8 cellular contexts compared by ENCODE assay signal in the genomic region with DNA sequence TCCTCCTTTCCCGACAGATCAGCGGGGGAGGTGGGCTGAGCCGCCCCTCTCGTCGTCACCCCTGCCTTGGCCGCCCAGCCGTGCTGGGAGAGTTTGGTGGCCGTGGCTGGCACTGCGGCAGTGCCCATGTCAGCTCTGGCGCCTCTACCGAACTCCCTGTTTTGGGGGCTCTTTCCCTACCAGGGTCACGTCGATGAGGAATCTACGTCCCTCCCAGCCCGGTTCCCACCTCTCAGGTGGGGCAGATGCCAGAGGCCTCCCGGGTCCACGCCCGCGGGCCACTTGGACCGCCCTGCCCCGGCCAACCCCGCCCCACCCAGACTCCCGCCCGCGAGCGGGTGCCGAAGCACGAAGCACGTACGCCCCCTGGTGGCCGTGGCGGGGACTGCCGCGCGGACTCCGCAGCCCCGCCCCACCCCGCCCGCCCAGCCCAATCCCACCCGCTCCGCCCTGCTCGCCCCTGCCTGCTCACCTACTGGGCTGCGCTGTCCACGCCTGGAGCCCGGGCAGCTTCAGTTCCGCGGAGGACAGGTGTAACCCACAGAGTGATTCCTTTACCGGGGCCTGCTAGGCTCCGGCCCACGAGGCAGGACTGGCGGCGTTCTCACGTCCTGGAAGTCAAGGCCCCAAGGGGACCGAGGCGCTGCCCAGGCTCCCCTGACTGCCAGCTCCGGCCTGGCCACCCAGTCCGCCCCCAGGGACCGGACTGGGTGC.
DNase-seq lines count a peak whose midpoint lies in the region; ATAC-seq, FAIRE-seq and TF ChIP-seq lines count a peak whose summit lies in the region.

No MANE protein-coding gene starts in this region.

- H3K36me3 ChIP-seq in HepG2 (replicated peaks in 1 of 2; ENCODE audit: control insufficient read depth in 1 of 2, insufficient read depth in 2 of 2, low read length in 2 of 2): no peaks in the 10 kb centered on the region

- H3K9me3 ChIP-seq in HepG2 (ENCODE audit: low read length): no peaks in the 10 kb centered on the region

- intact Hi-C loops in dendritic cell treated with granulocyte-macrophage colony-stimulating factor and Interleukin-4, amounts not matched to agents 40 ng/mL and 50 ng/mL, for 4 days (cut with micrococcal nuclease): loop anchor here (1.0 kb wide), 1 partner anchor 161 kb away; no protein-coding TSS in a partner anchor
- intact Hi-C loops in HepG2 (cut with micrococcal nuclease; ENCODE audit: unreplicated experiment): loop anchor here (1.0 to 2.0 kb wide), 2 partner anchors 45 to 161 kb away; no protein-coding TSS in a partner anchor

- in situ Hi-C loops in HepG2 (cut with HindIII; ENCODE audit: extremely low pct_ligation_motif_present, low pct_unique_long_range_greater_than_20kb): loop anchor here (5.0 kb wide), 1 partner anchor 163 kb away; no protein-coding TSS in a partner anchor

- peak overlapping the region; percentile 69 for H3K9ac ChIP-seq in HepG2 (ENCODE audit: insufficient read depth, low read depth, low read length)

- POLR2A ChIA-PET in activated CD4-positive, alpha-beta T cell treated with anti-CD3 and anti-CD28 coated beads, Interleukin-2, amount 10 ng/mL, durations not matched to agents 7 days and 5 days (lab: Charles Lee): no interaction called here
- POLR2A ChIA-PET in HepG2 (lab: Yijun Ruan, JAX): interaction anchor here (0.8 to 2.8 kb wide), 3 partner anchors 49 to 185 kb away, joined by 3 to 13 read pairs (median 3); no protein-coding TSS in a partner anchor

- no peak; a peak in 1 of 4 replicates for TF ChIP-seq EP300 in HepG2 (IDR thresholded peaks at IDR 0.05; ENCODE audit: low read depth in 2 of 2, low read length in 2 of 2)
- TF ChIP-seq EP300 in HepG2 (CRISPR knock-in tag; IDR thresholded peaks at IDR 0.05; ENCODE audit: borderline replicate concordance): no peak

- peak overlapping the region; percentile 93 for H3K4me2 ChIP-seq in HepG2 (ENCODE audit: low read depth, low read length)

- no peak overlapping the region for H2AFZ ChIP-seq in HepG2 (ENCODE audit: low read length)

- TF ChIP-seq RAD21 in HepG2 (CRISPR knock-in tag; IDR thresholded peaks at IDR 0.05): peak; percentile 74

- H3K36me3 Mint-ChIP-seq in activated CD4-positive, alpha-beta T cell treated with anti-CD3 and anti-CD28 coated beads, Interleukin-2, amount 10 ng/mL, durations not matched to agents 7 days and 5 days (ENCODE audit: low read depth): no peaks in the 10 kb centered on the region
- H3K36me3 Mint-ChIP-seq in dendritic cell treated with granulocyte-macrophage colony-stimulating factor and Interleukin-4, amounts not matched to agents 40 ng/mL and 50 ng/mL, for 4 days (ENCODE audit: low read depth): peaks cover 6% of the 10 kb centered on the region

- 0% methylated on average over 3 of the region's 58 CpGs for WGBS in HepG2 (ENCODE audit: low lambda C conversion rate)

- CTCF ChIA-PET in activated CD4-positive, alpha-beta T cell treated with anti-CD3 and anti-CD28 coated beads, Interleukin-2, amount 10 ng/mL, durations not matched to agents 7 days and 5 days (lab: Charles Lee): interaction anchor here (0.6 to 2.5 kb wide), 17 partner anchors 8 to 391 kb away, joined by 3 to 22 read pairs (median 3); a partner anchor contains a TSS
- CTCF ChIA-PET in HepG2 (lab: Yijun Ruan, JAX; ENCODE audit: low intra/inter-chr PET ratio, low total read pairs): interaction anchor here (0.8 to 3.3 kb wide), 3 partner anchors 136 to 185 kb away, joined by 3 to 20 read pairs (median 10); no protein-coding TSS in a partner anchor

- DNase-seq in AG08395 (ENCODE audit: low spot score) (peak; percentile 86), NCI-H446 (lab: John Stamatoyannopoulos, UW) (peak; percentile 67 to 82), HepG2 (ENCODE audit: low spot score) (peak; percentile 55)
- peak; percentile 87 for DNase-seq in activated CD4-positive, alpha-beta T cell treated with anti-CD3 and anti-CD28 coated beads, Interleukin-2, amount 10 ng/mL, durations not matched to agents 7 days and 5 days
- DNase-seq in stimulated activated CD4-positive, alpha-beta T cell treated with anti-CD3 and anti-CD28 coated beads, Interleukin-2, amount 100 ng/mL, for 48 hours: peak; percentile 96 to 99

- no peaks in the 10 kb centered on the region for H3K9me3 Mint-ChIP-seq in activated CD4-positive, alpha-beta T cell treated with anti-CD3 and anti-CD28 coated beads, Interleukin-2, amount 10 ng/mL, durations not matched to agents 7 days and 5 days
- no peaks in the 10 kb centered on the region for H3K9me3 Mint-ChIP-seq in dendritic cell treated with granulocyte-macrophage colony-stimulating factor and Interleukin-4, amounts not matched to agents 40 ng/mL and 50 ng/mL, for 4 days

- H4K20me1 ChIP-seq in HepG2 (ENCODE audit: insufficient read depth, low read length): no peaks in the 10 kb centered on the region

- H3K4me1 ChIP-seq in HepG2 (ENCODE audit: insufficient read depth, low read length): peaks cover 24% of the 10 kb centered on the region

- BruUV-seq in HepG2 (replicated peaks; lab: Mats Ljungman, UMichigan): no TSS peak

- no peak for TF ChIP-seq POLR2A in HepG2 (IDR thresholded peaks at IDR 0.05; ENCODE audit: insufficient read depth in 1 of 2, low read depth in 2 of 2, low read length in 2 of 2)

- peak; percentile 75 for TF ChIP-seq CTCF in HepG2 (CRISPR knock-in tag; IDR thresholded peaks at IDR 0.05)

- H3K27me3 Mint-ChIP-seq in activated CD4-positive, alpha-beta T cell treated with anti-CD3 and anti-CD28 coated beads, Interleukin-2, amount 10 ng/mL, durations not matched to agents 7 days and 5 days: no peaks in the 10 kb centered on the region
- H3K27me3 Mint-ChIP-seq in dendritic cell treated with granulocyte-macrophage colony-stimulating factor and Interleukin-4, amounts not matched to agents 40 ng/mL and 50 ng/mL, for 4 days: peaks cover 22% of the 10 kb centered on the region

- peak overlapping the region; percentile 84 for H3K27ac Mint-ChIP-seq in activated CD4-positive, alpha-beta T cell treated with anti-CD3 and anti-CD28 coated beads, Interleukin-2, amount 10 ng/mL, durations not matched to agents 7 days and 5 days
- H3K27ac Mint-ChIP-seq in dendritic cell treated with granulocyte-macrophage colony-stimulating factor and Interleukin-4, amounts not matched to agents 40 ng/mL and 50 ng/mL, for 4 days: peak overlapping the region; percentile 52

- ATAC-seq in GM18867 (IDR thresholded peaks at IDR 0.05; ENCODE audit: unreplicated experiment) (peak; percentile 72), HG03097 (IDR thresholded peaks at IDR 0.05; ENCODE audit: low FRiP score, unreplicated experiment) (peak; percentile 67), HepG2 (peak; percentile 74)

- no peaks in the 10 kb centered on the region for H3K79me2 ChIP-seq in HepG2 (ENCODE audit: insufficient read depth, low read length)

- H3K27ac ChIP-seq in HepG2 (ENCODE audit: extremely low read length, insufficient read depth, low read length): no peak overlapping the region

- H3K4me1 Mint-ChIP-seq in activated CD4-positive, alpha-beta T cell treated with anti-CD3 and anti-CD28 coated beads, Interleukin-2, amount 10 ng/mL, durations not matched to agents 7 days and 5 days: peaks cover 25% of the 10 kb centered on the region
- peaks cover 23% of the 10 kb centered on the region for H3K4me1 Mint-ChIP-seq in dendritic cell treated with granulocyte-macrophage colony-stimulating factor and Interleukin-4, amounts not matched to agents 40 ng/mL and 50 ng/mL, for 4 days (ENCODE audit: low read depth)

- H3K4me3 ChIP-seq in HepG2 (replicated peaks in 1 of 3; ENCODE audit: insufficient read depth in 1 of 3, low read depth in 2 of 3, low read length in 3 of 3): peak overlapping the region; percentile 74 to 80 (median 76)

- no peak for FAIRE-seq in HepG2 (lab: Jason Lieb, UNC)

- H3K27me3 ChIP-seq in HepG2 (ENCODE audit: control insufficient read depth in 1 of 2, insufficient read depth in 2 of 2, low read length in 2 of 2): no peaks in the 10 kb centered on the region; a peak in 1 of 5 replicates

- H3K4me3 Mint-ChIP-seq in activated CD4-positive, alpha-beta T cell treated with anti-CD3 and anti-CD28 coated beads, Interleukin-2, amount 10 ng/mL, durations not matched to agents 7 days and 5 days: peak overlapping the region; percentile 86
- H3K4me3 Mint-ChIP-seq in dendritic cell treated with granulocyte-macrophage colony-stimulating factor and Interleukin-4, amounts not matched to agents 40 ng/mL and 50 ng/mL, for 4 days: peak overlapping the region; percentile 92

TF ChIP-seq in HepG2, 621 proteins besides CTCF, POLR2A, EP300 and RAD21 (continues in another document):
- TF ChIP-seq, protein P1, sequence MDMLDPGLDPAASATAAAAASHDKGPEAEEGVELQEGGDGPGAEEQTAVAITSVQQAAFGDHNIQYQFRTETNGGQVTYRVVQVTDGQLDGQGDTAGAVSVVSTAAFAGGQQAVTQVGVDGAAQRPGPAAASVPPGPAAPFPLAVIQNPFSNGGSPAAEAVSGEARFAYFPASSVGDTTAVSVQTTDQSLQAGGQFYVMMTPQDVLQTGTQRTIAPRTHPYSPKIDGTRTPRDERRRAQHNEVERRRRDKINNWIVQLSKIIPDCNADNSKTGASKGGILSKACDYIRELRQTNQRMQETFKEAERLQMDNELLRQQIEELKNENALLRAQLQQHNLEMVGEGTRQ (IDR thresholded peaks at IDR 0.05; ENCODE audit: low read depth, low read length): no peak
- TF ChIP-seq, protein P1 (CRISPR knock-in tag; IDR thresholded peaks at IDR 0.05; ENCODE audit: borderline replicate concordance): no peak
- no peak for TF ChIP-seq TAF1 (CRISPR knock-in tag; IDR thresholded peaks at IDR 0.05)
- TF ChIP-seq HNRNPLL (IDR thresholded peaks at IDR 0.05; ENCODE audit: low read depth, low read length, poor library complexity, severe bottlenecking): no peak
- TF ChIP-seq NFATC3 (CRISPR knock-in tag; IDR thresholded peaks at IDR 0.05): no peak
